ENCODE assay signal across 27 cellular contexts in genomic region chr6:67475700-67476099, GRCh38.
DNase-seq lines count a peak whose midpoint lies in the region; ATAC-seq, FAIRE-seq and TF ChIP-seq lines count a peak whose summit lies in the region.
"Had no signal": no experiment of that assay in that cellular context is flagged by ENCODE, and none has a peak within 500 bp of the region (broad histone marks: within the 10 kb centered on the region; RNA-seq: fewer than 3 reads in every experiment).

No MANE protein-coding gene starts in this region.

- peak overlapping the region; percentile 6; the same call in 1 of the 2 replicates for H2AFZ ChIP-seq in Karpas-422 (ENCODE audit: low read length)
- H2AFZ ChIP-seq in OCI-LY7 (ENCODE audit: low read length): 0 out of 2 replicates have a peak overlapping the region, but pooled peaks have one; percentile 25
- H2AFZ ChIP-seq in K562 (ENCODE audit: low read depth, low read length): 0 out of 2 replicates have a peak overlapping the region, but pooled peaks have one; percentile 14
- no peak overlapping the region for H2AFZ ChIP-seq in endothelial cell of umbilical vein (ENCODE audit: low read depth, low read length)

- BruUV-seq in OCI-LY7 (replicated peaks; lab: Mats Ljungman, UMichigan) (no TSS peak), K562 (replicated peaks; lab: Mats Ljungman, UMichigan) (no TSS peak), endothelial cell of umbilical vein (replicated peaks; lab: Mats Ljungman, UMichigan) (no TSS peak)

- DNase-seq in Karpas-422 (no peak), OCI-LY7 (ENCODE audit: low spot score) (no peak), K562 (ENCODE audit: extremely low read depth in 1 of 4, low spot score in 3 of 4) (no peak), endothelial cell of umbilical vein (ENCODE audit: low read depth, low spot score) (no peak), NCI-H146 treated with DMSO at 0.1 percent for 48 hours (lab: John Stamatoyannopoulos, UW; ENCODE audit: unreplicated experiment) (no peak), hypothalamus (lab: John Stamatoyannopoulos, UW) (no peak), mesenteric fat pad (ENCODE audit: low spot score) (no peak)
- DNase-seq: 8988T; ACHN; BE2C; C1 segment of cervical spinal cord; CD4-positive, alpha-beta memory T cell; CD4-positive, CD25-positive, alpha-beta regulatory T cell; CD8-positive, alpha-beta memory T cell; COR-L47; DMS 273 treated with DMSO at 0.1 percent for 48 hours; DMS153; DMS53; DMS79; DND-41; EL; GDM1 had no signal

- H3K9me3 ChIP-seq in Karpas-422 (ENCODE audit: low read length): no peaks in the 10 kb centered on the region
- H3K9me3 ChIP-seq in OCI-LY7 (ENCODE audit: low read length): 0 out of 2 replicates have a peak, but pooled peaks cover 9% of the 10 kb centered on the region
- H3K9me3 ChIP-seq in K562 (replicated peaks; ENCODE audit: control insufficient read depth, insufficient read depth, low read depth, low read length): no peaks in the 10 kb centered on the region; the same call in 1 of the 2 replicates
- H3K9me3 ChIP-seq in endothelial cell of umbilical vein (replicated peaks; ENCODE audit: control insufficient read depth, insufficient read depth, low read length): no peaks in the 10 kb centered on the region
- H3K9me3 ChIP-seq: BE2C, BLaER1 had no signal

- TF ChIP-seq EP300 in K562 (IDR thresholded peaks at IDR 0.05; ENCODE audit: low read length): no peak

- H4K20me1 ChIP-seq in Karpas-422 (ENCODE audit: insufficient read depth, low read depth, low read length) (no peaks in the 10 kb centered on the region), OCI-LY7 (ENCODE audit: insufficient read depth, low read length) (no peaks in the 10 kb centered on the region), K562 (replicated peaks; ENCODE audit: control insufficient read depth, insufficient read depth, low read length) (no peaks in the 10 kb centered on the region), endothelial cell of umbilical vein (replicated peaks; ENCODE audit: control insufficient read depth, extremely low read depth, insufficient read depth, low read length) (no peaks in the 10 kb centered on the region)
- H4K20me1 ChIP-seq: BLaER1 had no signal

- H3K4me3 ChIP-seq in Karpas-422 (ENCODE audit: low read length) (no peak overlapping the region), OCI-LY7 (ENCODE audit: low read depth, low read length, poor library complexity, severe bottlenecking) (no peak overlapping the region), K562 (no peak overlapping the region), endothelial cell of umbilical vein (replicated peaks in 1 of 3; ENCODE audit: insufficient read depth in 1 of 3, low read depth in 1 of 3, low read length in 3 of 3) (no peak overlapping the region)
- H3K4me3 ChIP-seq: BLaER1, GM12878 had no signal

- POLR2A ChIA-PET in OCI-LY7 (lab: Charles Lee) (no interaction called here), K562 (lab: Yijun Ruan, JAX) (no interaction called here), endothelial cell of umbilical vein (lab: Charles Lee) (no interaction called here)

- 0% methylated on average over 1 of the region's 1 CpG for WGBS in K562 (ENCODE audit: insufficient coverage, low coverage, missing lambda C conversion rate)

- in situ Hi-C loops in K562 (cut with MboI): no loop called here

- TF ChIP-seq POLR2A in K562 (conservative IDR thresholded peaks at IDR 0.05): no peak
- TF ChIP-seq POLR2A in endothelial cell of umbilical vein (IDR thresholded peaks at IDR 0.05; ENCODE audit: low read depth, low read length): no peak

- H3K4me2 ChIP-seq in Karpas-422 (ENCODE audit: low read depth, low read length, poor library complexity, severe bottlenecking): no peak overlapping the region
- no peak overlapping the region for H3K4me2 ChIP-seq in OCI-LY7 (ENCODE audit: low read length)
- H3K4me2 ChIP-seq in K562 (ENCODE audit: insufficient read depth, low read length): no peak overlapping the region
- no peak overlapping the region for H3K4me2 ChIP-seq in endothelial cell of umbilical vein (ENCODE audit: insufficient read depth, low read length)
- H3K4me2 ChIP-seq: BLaER1 had no signal

- H3K36me3 ChIP-seq in Karpas-422 (ENCODE audit: insufficient read depth, low read length) (no peaks in the 10 kb centered on the region), OCI-LY7 (ENCODE audit: insufficient read depth, low read length) (no peaks in the 10 kb centered on the region), K562 (ENCODE audit: control insufficient read depth, insufficient read depth, low read length) (no peaks in the 10 kb centered on the region), endothelial cell of umbilical vein (ENCODE audit: control insufficient read depth in 2 of 2, extremely low read depth in 1 of 2, insufficient read depth in 2 of 2, low read length in 2 of 2) (no peaks in the 10 kb centered on the region)
- H3K36me3 ChIP-seq: BE2C, BLaER1 had no signal

- H3K9ac ChIP-seq in Karpas-422 (ENCODE audit: low read length) (no peak overlapping the region), K562 (ENCODE audit: insufficient read depth in 1 of 2, low read depth in 2 of 2, low read length in 2 of 2) (no peak overlapping the region), endothelial cell of umbilical vein (replicated peaks; ENCODE audit: extremely low read depth, insufficient read depth, low read length) (no peak overlapping the region)
- H3K9ac ChIP-seq: BLaER1 had no signal

- H3K9me1 ChIP-seq in K562 (ENCODE audit: control insufficient read depth, insufficient read depth, low read length): no peaks in the 10 kb centered on the region
- H3K9me1 ChIP-seq in endothelial cell of umbilical vein (replicated peaks; ENCODE audit: control insufficient read depth, extremely low read depth, insufficient read depth, low read length): no peaks in the 10 kb centered on the region

- no peaks in the 10 kb centered on the region for H3K9me2 ChIP-seq in Karpas-422 (replicated peaks; ENCODE audit: insufficient read depth, low read length)
- H3K9me2 ChIP-seq in OCI-LY7 (ENCODE audit: insufficient read depth, low read length): peaks cover 3% of the 10 kb centered on the region; the same call in 1 of the 2 replicates

- CTCF ChIA-PET in OCI-LY7 (lab: Charles Lee; ENCODE audit: unreplicated experiment) (no interaction called here), K562 (lab: Yijun Ruan, JAX; ENCODE audit: low intra/inter-chr PET ratio) (no interaction called here), endothelial cell of umbilical vein (lab: Charles Lee) (no interaction called here)

- TF ChIP-seq CTCF in OCI-LY7 (conservative IDR thresholded peaks at IDR 0.05; ENCODE audit: low read length) (no peak), K562 (IDR thresholded peaks at IDR 0.05 in 2 of 3, conservative IDR thresholded peaks at IDR 0.05 in 1 of 3; ENCODE audit: insufficient read depth in 2 of 3, low read depth in 1 of 3, low read length in 3 of 3) (no peak), endothelial cell of umbilical vein (IDR thresholded peaks at IDR 0.05; ENCODE audit: extremely low read depth in 1 of 2, insufficient read depth in 1 of 2, low read depth in 1 of 2, low read length in 2 of 2) (no peak)

- FAIRE-seq in K562 (lab: Jason Lieb, UNC) (no peak), endothelial cell of umbilical vein (lab: Jason Lieb, UNC) (no peak)
- FAIRE-seq: A204.1, GM12878, GM12892, GM18507 had no signal

- TF ChIP-seq RAD21 in K562 (CRISPR knock-in tag; conservative IDR thresholded peaks at IDR 0.05 in 1 of 2, IDR thresholded peaks at IDR 0.05 in 1 of 2): no peak

- H3K79me2 ChIP-seq in Karpas-422 (ENCODE audit: low read length) (no peaks in the 10 kb centered on the region), OCI-LY7 (ENCODE audit: insufficient read depth, low read depth, low read length) (no peaks in the 10 kb centered on the region), K562 (ENCODE audit: control insufficient read depth, insufficient read depth, low read length) (no peaks in the 10 kb centered on the region), endothelial cell of umbilical vein (ENCODE audit: control insufficient read depth, insufficient read depth, low read length) (no peaks in the 10 kb centered on the region)

- no peaks in the 10 kb centered on the region for H3K27me3 ChIP-seq in Karpas-422 (ENCODE audit: low read length)
- H3K27me3 ChIP-seq in K562 (ENCODE audit: control insufficient read depth in 2 of 2, insufficient read depth in 2 of 2, low read length in 2 of 2): no peaks in the 10 kb centered on the region
- no peaks in the 10 kb centered on the region for H3K27me3 ChIP-seq in endothelial cell of umbilical vein (ENCODE audit: control insufficient read depth in 2 of 2, insufficient read depth in 2 of 2, low read length in 2 of 2)
- H3K27me3 ChIP-seq: BE2C, BLaER1 had no signal

- no peak for ATAC-seq in K562
- ATAC-seq: GM12878 had no signal

- intact Hi-C loops in OCI-LY7 (cut with micrococcal nuclease; ENCODE audit: unreplicated experiment) (no loop called here), K562 (cut with micrococcal nuclease) (no loop called here), endothelial cell of umbilical vein (cut with micrococcal nuclease) (no loop called here)

- dilution Hi-C loops in endothelial cell of umbilical vein (cut with MboI; ENCODE audit: extremely low pct_ligation_motif_present, low sequenced_read_pairs): no loop called here

- H3K27ac ChIP-seq in Karpas-422 (ENCODE audit: low read length): no peak overlapping the region
- no peak overlapping the region for H3K27ac ChIP-seq in OCI-LY7 (ENCODE audit: low read depth, low read length, poor library complexity, severe bottlenecking)
- H3K27ac ChIP-seq in K562 (ENCODE audit: extremely low read depth, low read depth, low read length): no peak overlapping the region
- H3K27ac ChIP-seq in endothelial cell of umbilical vein (ENCODE audit: insufficient read depth, low read depth, low read length): no peak overlapping the region
- H3K27ac ChIP-seq: BLaER1 had no signal

- no peaks in the 10 kb centered on the region for H3K4me1 ChIP-seq in Karpas-422 (ENCODE audit: low read length)
- no peaks in the 10 kb centered on the region for H3K4me1 ChIP-seq in OCI-LY7 (ENCODE audit: insufficient read depth, low read length, poor library complexity, severe bottlenecking)
- no peaks in the 10 kb centered on the region for H3K4me1 ChIP-seq in K562 (replicated peaks in 1 of 2; ENCODE audit: control insufficient read depth in 2 of 2, insufficient read depth in 2 of 2, low read length in 2 of 2)
- H3K4me1 ChIP-seq in endothelial cell of umbilical vein (ENCODE audit: control insufficient read depth, extremely low read depth, insufficient read depth, low read length): no peaks in the 10 kb centered on the region
- H3K4me1 ChIP-seq: BE2C, BLaER1 had no signal

TF ChIP-seq in endothelial cell of umbilical vein, 7 proteins besides CTCF, POLR2A, EP300 and RAD21:
- TF ChIP-seq MYC (IDR thresholded peaks at IDR 0.05; ENCODE audit: low read depth, low read length): no peak
- peak; percentile 44 for TF ChIP-seq MAX (IDR thresholded peaks at IDR 0.05; ENCODE audit: insufficient read depth, insufficient read length)
